In the genomic region with DNA sequence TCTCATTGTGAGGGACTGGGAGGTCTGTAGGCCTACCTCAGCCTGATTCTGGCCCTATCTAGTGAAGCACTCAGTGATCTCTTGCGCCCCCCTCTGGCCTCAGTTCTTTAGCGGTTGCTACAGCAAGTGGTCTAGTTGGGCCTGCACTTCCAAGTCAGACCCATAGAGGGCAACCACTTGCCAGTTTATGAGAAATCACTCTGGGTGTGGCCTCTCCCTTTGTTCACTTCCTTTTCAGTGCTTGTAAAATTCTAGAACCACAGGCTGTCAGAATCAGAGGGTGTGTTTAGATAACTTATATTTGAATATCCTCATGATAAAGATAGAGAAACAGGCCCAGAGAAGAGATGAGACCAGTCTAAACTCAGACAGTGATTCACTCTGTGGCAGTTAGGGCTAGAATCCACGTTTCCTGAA, we compare ENCODE assay signal across 1 cellular context.
TF ChIP-seq lines count a peak whose summit lies in the region.

No MANE protein-coding gene starts in this region.

TF ChIP-seq in K562, 482 proteins besides CTCF, POLR2A, EP300 and RAD21 (continued from another document):
- TF ChIP-seq, protein P1, sequence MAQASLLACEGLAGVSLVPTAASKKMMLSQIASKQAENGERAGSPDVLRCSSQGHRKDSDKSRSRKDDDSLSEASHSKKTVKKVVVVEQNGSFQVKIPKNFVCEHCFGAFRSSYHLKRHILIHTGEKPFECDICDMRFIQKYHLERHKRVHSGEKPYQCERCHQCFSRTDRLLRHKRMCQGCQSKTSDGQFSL (CRISPR knock-in tag; IDR thresholded peaks at IDR 0.05) = no peak
- TF ChIP-seq, protein P1 (tag; IDR thresholded peaks at IDR 0.05) = no peak
- TF ChIP-seq ZNF75A (CRISPR knock-in tag; IDR thresholded peaks at IDR 0.05) = no peak
- TF ChIP-seq, protein P2, sequence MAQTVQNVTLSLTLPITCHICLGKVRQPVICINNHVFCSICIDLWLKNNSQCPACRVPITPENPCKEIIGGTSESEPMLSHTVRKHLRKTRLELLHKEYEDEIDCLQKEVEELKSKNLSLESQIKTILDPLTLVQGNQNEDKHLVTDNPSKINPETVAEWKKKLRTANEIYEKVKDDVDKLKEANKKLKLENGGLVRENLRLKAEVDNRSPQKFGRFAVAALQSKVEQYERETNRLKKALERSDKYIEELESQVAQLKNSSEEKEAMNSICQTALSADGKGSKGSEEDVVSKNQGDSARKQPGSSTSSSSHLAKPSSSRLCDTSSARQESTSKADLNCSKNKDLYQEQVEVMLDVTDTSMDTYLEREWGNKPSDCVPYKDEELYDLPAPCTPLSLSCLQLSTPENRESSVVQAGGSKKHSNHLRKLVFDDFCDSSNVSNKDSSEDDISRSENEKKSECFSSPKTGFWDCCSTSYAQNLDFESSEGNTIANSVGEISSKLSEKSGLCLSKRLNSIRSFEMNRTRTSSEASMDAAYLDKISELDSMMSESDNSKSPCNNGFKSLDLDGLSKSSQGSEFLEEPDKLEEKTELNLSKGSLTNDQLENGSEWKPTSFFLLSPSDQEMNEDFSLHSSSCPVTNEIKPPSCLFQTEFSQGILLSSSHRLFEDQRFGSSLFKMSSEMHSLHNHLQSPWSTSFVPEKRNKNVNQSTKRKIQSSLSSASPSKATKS (CRISPR knock-in tag; IDR thresholded peaks at IDR 0.05) = no peak
- TF ChIP-seq ARID2 (IDR thresholded peaks at IDR 0.05) = peak; percentile 85
- peak; percentile 72; the same call in 1 of the 2 replicates for TF ChIP-seq KLF6 (CRISPR knock-in tag; IDR thresholded peaks at IDR 0.05; ENCODE audit: borderline replicate concordance)
- peak; percentile 43; the same call in 1 of the 2 replicates for TF ChIP-seq GATA2 (CRISPR knock-in tag; IDR thresholded peaks at IDR 0.05)
- no peak for TF ChIP-seq GABPA (tag; conservative IDR thresholded peaks at IDR 0.05; ENCODE audit: low read depth)
- TF ChIP-seq, protein P3, sequence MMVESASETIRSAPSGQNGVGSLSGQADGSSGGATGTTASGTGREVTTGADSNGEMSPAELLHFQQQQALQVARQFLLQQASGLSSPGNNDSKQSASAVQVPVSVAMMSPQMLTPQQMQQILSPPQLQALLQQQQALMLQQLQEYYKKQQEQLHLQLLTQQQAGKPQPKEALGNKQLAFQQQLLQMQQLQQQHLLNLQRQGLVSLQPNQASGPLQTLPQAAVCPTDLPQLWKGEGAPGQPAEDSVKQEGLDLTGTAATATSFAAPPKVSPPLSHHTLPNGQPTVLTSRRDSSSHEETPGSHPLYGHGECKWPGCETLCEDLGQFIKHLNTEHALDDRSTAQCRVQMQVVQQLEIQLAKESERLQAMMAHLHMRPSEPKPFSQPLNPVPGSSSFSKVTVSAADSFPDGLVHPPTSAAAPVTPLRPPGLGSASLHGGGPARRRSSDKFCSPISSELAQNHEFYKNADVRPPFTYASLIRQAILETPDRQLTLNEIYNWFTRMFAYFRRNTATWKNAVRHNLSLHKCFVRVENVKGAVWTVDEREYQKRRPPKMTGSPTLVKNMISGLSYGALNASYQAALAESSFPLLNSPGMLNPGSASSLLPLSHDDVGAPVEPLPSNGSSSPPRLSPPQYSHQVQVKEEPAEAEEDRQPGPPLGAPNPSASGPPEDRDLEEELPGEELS (CRISPR knock-in tag; IDR thresholded peaks at IDR 0.05; ENCODE audit: borderline replicate concordance) = no peak
- TF ChIP-seq, protein P4, sequence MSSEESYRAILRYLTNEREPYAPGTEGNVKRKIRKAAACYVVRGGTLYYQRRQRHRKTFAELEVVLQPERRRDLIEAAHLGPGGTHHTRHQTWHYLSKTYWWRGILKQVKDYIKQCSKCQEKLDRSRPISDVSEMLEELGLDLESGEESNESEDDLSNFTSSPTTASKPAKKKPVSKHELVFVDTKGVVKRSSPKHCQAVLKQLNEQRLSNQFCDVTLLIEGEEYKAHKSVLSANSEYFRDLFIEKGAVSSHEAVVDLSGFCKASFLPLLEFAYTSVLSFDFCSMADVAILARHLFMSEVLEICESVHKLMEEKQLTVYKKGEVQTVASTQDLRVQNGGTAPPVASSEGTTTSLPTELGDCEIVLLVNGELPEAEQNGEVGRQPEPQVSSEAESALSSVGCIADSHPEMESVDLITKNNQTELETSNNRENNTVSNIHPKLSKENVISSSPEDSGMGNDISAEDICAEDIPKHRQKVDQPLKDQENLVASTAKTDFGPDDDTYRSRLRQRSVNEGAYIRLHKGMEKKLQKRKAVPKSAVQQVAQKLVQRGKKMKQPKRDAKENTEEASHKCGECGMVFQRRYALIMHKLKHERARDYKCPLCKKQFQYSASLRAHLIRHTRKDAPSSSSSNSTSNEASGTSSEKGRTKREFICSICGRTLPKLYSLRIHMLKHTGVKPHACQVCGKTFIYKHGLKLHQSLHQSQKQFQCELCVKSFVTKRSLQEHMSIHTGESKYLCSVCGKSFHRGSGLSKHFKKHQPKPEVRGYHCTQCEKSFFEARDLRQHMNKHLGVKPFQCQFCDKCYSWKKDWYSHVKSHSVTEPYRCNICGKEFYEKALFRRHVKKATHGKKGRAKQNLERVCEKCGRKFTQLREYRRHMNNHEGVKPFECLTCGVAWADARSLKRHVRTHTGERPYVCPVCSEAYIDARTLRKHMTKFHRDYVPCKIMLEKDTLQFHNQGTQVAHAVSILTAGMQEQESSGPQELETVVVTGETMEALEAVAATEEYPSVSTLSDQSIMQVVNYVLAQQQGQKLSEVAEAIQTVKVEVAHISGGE (CRISPR knock-in tag; IDR thresholded peaks at IDR 0.05) = no peak
- TF ChIP-seq ZNF212 (CRISPR knock-in tag; IDR thresholded peaks at IDR 0.05) = no peak
- no peak for TF ChIP-seq HNRNPL (IDR thresholded peaks at IDR 0.05; ENCODE audit: low read depth, low read length)
- TF ChIP-seq, protein P5, sequence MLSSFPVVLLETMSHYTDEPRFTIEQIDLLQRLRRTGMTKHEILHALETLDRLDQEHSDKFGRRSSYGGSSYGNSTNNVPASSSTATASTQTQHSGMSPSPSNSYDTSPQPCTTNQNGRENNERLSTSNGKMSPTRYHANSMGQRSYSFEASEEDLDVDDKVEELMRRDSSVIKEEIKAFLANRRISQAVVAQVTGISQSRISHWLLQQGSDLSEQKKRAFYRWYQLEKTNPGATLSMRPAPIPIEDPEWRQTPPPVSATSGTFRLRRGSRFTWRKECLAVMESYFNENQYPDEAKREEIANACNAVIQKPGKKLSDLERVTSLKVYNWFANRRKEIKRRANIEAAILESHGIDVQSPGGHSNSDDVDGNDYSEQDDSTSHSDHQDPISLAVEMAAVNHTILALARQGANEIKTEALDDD (IDR thresholded peaks at IDR 0.05) = peak; percentile 75
- TF ChIP-seq, protein P6, sequence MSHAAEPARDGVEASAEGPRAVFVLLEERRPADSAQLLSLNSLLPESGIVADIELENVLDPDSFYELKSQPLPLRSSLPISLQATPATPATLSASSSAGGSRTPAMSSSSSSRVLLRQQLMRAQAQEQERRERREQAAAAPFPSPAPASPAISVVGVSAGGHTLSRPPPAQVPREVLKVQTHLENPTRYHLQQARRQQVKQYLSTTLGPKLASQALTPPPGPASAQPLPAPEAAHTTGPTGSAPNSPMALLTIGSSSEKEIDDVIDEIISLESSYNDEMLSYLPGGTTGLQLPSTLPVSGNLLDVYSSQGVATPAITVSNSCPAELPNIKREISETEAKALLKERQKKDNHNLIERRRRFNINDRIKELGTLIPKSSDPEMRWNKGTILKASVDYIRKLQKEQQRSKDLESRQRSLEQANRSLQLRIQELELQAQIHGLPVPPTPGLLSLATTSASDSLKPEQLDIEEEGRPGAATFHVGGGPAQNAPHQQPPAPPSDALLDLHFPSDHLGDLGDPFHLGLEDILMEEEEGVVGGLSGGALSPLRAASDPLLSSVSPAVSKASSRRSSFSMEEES (CRISPR knock-in tag; IDR thresholded peaks at IDR 0.05) = no peak
- no peak for TF ChIP-seq ZNF197 (CRISPR knock-in tag; IDR thresholded peaks at IDR 0.05; ENCODE audit: low read depth)
- TF ChIP-seq ADNP (tag; IDR thresholded peaks at IDR 0.05) = no peak; the same call in 1 of the 2 replicates
- no peak for TF ChIP-seq FOXA1 (IDR thresholded peaks at IDR 0.05; ENCODE audit: borderline replicate concordance)
- no peak for TF ChIP-seq ZNF778 (CRISPR knock-in tag; IDR thresholded peaks at IDR 0.05)
- peak; percentile 53 for TF ChIP-seq TEAD4 (IDR thresholded peaks at IDR 0.05; ENCODE audit: low read length)
- no peak for TF ChIP-seq TEAD4 (CRISPR knock-in tag; IDR thresholded peaks at IDR 0.05; ENCODE audit: borderline replicate concordance)
- no peak for TF ChIP-seq ZNF445 (CRISPR knock-in tag; IDR thresholded peaks at IDR 0.05; ENCODE audit: low read depth)
- TF ChIP-seq MTA2 (IDR thresholded peaks at IDR 0.05; ENCODE audit: low read depth) = no peak
- no peak for TF ChIP-seq HOXB6 (CRISPR knock-in tag; IDR thresholded peaks at IDR 0.05; ENCODE audit: borderline replicate concordance)
- TF ChIP-seq SREBF2 (CRISPR knock-in tag; IDR thresholded peaks at IDR 0.05) = no peak
- TF ChIP-seq, protein P7, sequence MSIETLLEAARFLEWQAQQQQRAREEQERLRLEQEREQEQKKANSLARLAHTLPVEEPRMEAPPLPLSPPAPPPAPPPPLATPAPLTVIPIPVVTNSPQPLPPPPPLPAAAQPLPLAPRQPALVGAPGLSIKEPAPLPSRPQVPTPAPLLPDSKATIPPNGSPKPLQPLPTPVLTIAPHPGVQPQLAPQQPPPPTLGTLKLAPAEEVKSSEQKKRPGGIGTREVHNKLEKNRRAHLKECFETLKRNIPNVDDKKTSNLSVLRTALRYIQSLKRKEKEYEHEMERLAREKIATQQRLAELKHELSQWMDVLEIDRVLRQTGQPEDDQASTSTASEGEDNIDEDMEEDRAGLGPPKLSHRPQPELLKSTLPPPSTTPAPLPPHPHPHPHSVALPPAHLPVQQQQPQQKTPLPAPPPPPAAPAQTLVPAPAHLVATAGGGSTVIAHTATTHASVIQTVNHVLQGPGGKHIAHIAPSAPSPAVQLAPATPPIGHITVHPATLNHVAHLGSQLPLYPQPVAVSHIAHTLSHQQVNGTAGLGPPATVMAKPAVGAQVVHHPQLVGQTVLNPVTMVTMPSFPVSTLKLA (conservative IDR thresholded peaks at IDR 0.05) = 0 out of 4 replicates have a peak, but pooled peaks have one; percentile 28
- TF ChIP-seq FOXK1 (CRISPR knock-in tag; IDR thresholded peaks at IDR 0.05; ENCODE audit: borderline replicate concordance) = no peak
- TF ChIP-seq ARID1B (IDR thresholded peaks at IDR 0.05) = peak; percentile 55; the same call in 1 of the 2 replicates
- TF ChIP-seq BHLHE40 (IDR thresholded peaks at IDR 0.05; ENCODE audit: low read length) = peak; percentile 32; the same call in 1 of the 2 replicates
- no peak for TF ChIP-seq ZFP36 (IDR thresholded peaks at IDR 0.05; ENCODE audit: low read depth, low read length, partially characterized antibody)
- peak; percentile 61; the same call in 1 of the 2 replicates for TF ChIP-seq JUND (IDR thresholded peaks at IDR 0.05; ENCODE audit: borderline replicate concordance, low read depth, low read length)
- TF ChIP-seq JUND (tag; IDR thresholded peaks at IDR 0.05; ENCODE audit: borderline replicate concordance, low read depth, low read length) = peak; percentile 33; the same call in 1 of the 3 replicates
- peak; percentile 48 for TF ChIP-seq SMARCA4 (IDR thresholded peaks at IDR 0.05)
- TF ChIP-seq ESRRB (CRISPR knock-in tag; IDR thresholded peaks at IDR 0.05; ENCODE audit: borderline replicate concordance) = no peak
- TF ChIP-seq, protein P8, sequence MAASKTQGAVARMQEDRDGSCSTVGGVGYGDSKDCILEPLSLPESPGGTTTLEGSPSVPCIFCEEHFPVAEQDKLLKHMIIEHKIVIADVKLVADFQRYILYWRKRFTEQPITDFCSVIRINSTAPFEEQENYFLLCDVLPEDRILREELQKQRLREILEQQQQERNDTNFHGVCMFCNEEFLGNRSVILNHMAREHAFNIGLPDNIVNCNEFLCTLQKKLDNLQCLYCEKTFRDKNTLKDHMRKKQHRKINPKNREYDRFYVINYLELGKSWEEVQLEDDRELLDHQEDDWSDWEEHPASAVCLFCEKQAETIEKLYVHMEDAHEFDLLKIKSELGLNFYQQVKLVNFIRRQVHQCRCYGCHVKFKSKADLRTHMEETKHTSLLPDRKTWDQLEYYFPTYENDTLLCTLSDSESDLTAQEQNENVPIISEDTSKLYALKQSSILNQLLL (CRISPR knock-in tag; IDR thresholded peaks at IDR 0.05; ENCODE audit: borderline replicate concordance) = no peak
- no peak for TF ChIP-seq CSDE1 (IDR thresholded peaks at IDR 0.05)
